ENCODE assay signal across 1 cellular context in the genomic region with DNA sequence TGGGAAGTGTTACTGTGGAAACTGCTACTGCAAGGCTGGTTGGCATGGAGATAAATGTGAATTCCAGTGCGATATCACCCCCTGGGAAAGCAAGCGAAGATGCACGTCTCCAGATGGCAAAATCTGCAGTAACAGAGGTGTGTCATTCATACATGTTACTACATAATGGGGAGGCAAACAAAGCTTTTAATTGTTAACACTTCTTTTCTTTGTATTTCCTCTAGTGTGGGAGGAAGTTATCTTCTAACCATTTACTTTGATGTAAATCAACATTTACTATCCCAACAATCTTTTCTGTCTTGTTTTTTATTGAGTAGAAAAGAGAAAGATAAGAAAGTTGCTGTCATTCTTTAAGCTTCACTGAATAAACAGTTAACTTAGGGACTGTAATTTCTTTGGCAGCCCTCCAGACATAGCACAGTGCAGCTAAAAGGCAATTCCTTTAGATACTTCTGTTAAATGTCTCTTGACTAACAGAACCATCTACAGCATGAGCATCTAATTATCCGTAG.
TF ChIP-seq lines count a peak whose summit lies in the region.

No MANE protein-coding gene starts in this region.

TF ChIP-seq in neural cell, 6 proteins besides CTCF, POLR2A, EP300 and RAD21 (continued from another document):
- TF ChIP-seq, protein P1, sequence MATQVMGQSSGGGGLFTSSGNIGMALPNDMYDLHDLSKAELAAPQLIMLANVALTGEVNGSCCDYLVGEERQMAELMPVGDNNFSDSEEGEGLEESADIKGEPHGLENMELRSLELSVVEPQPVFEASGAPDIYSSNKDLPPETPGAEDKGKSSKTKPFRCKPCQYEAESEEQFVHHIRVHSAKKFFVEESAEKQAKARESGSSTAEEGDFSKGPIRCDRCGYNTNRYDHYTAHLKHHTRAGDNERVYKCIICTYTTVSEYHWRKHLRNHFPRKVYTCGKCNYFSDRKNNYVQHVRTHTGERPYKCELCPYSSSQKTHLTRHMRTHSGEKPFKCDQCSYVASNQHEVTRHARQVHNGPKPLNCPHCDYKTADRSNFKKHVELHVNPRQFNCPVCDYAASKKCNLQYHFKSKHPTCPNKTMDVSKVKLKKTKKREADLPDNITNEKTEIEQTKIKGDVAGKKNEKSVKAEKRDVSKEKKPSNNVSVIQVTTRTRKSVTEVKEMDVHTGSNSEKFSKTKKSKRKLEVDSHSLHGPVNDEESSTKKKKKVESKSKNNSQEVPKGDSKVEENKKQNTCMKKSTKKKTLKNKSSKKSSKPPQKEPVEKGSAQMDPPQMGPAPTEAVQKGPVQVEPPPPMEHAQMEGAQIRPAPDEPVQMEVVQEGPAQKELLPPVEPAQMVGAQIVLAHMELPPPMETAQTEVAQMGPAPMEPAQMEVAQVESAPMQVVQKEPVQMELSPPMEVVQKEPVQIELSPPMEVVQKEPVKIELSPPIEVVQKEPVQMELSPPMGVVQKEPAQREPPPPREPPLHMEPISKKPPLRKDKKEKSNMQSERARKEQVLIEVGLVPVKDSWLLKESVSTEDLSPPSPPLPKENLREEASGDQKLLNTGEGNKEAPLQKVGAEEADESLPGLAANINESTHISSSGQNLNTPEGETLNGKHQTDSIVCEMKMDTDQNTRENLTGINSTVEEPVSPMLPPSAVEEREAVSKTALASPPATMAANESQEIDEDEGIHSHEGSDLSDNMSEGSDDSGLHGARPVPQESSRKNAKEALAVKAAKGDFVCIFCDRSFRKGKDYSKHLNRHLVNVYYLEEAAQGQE (IDR thresholded peaks at IDR 0.05; ENCODE audit: borderline replicate concordance), result no peak
- no peak for TF ChIP-seq TAF1 (IDR thresholded peaks at IDR 0.05; ENCODE audit: low read depth)
